In genomic region chr15:29268706-29269484, GRCh38 we compare ENCODE assay signal across 8 cellular contexts. TPM values are rescaled to one million over a fixed set of nuclear protein-coding genes. Genes with fewer than 3 reads are reported as not detected.
DNase-seq lines count a peak whose midpoint lies in the region; ATAC-seq and TF ChIP-seq lines count a peak whose summit lies in the region.

No MANE protein-coding gene starts in this region.

- peak overlapping the region; percentile 64 to 83 for H3K18ac ChIP-seq in mesenchymal stem cell (ENCODE audit: low read depth in 1 of 2, low read length in 2 of 2)

- peak overlapping the region; percentile 84 for H2BK5ac ChIP-seq in mesenchymal stem cell (ENCODE audit: low read depth, low read length, poor library complexity, severe bottlenecking)

- H3K27me3 Mint-ChIP-seq in GM23338 (ENCODE audit: insufficient read depth, low read depth, poor library complexity), result peaks cover 9% of the 10 kb centered on the region

- H3K4me1 ChIP-seq in GM23338 (ENCODE audit: insufficient read depth), result peaks cover 30% of the 10 kb centered on the region
- H3K4me1 ChIP-seq in mesenchymal stem cell (ENCODE audit: control insufficient read depth, insufficient read depth, low read depth, low read length), result peaks cover 4% of the 10 kb centered on the region

- H3K79me2 ChIP-seq in GM23338 (replicated peaks; ENCODE audit: insufficient read depth), result peaks cover 31% of the 10 kb centered on the region

- H3K4me3 Mint-ChIP-seq in GM23338, result peak overlapping the region; percentile 99

- no peak overlapping the region for H2AK5ac ChIP-seq in mesenchymal stem cell (ENCODE audit: low read length, severe bottlenecking)

- peak; percentile 66 for DNase-seq in GM23338 (ENCODE audit: low spot score)
- peak; percentile 42 for DNase-seq in M059J (ENCODE audit: low read depth)
- DNase-seq in activated CD4-positive, alpha-beta T cell treated with anti-CD3 and anti-CD28 coated beads, Interleukin-2, amount 50 U/mL, for 48 hours, result peak; percentile 47 to 50
- peak; percentile 29 for DNase-seq in effector CD4-positive, alpha-beta T cell
- DNase-seq in mesenchymal stem cell, result peak; percentile 61
- DNase-seq in stimulated activated CD8-positive, alpha-beta memory T cell treated with anti-CD3 and anti-CD28 coated beads, Interleukin-4, amount 100 ng/mL, for 1 hour (ENCODE audit: low read depth in 2 of 2, low spot score in 1 of 2), result peak; percentile 9 to 25
- no peak for DNase-seq in mesenteric fat pad (ENCODE audit: low spot score)

- H4K8ac ChIP-seq in mesenchymal stem cell (ENCODE audit: low read length), result peak overlapping the region; percentile 2

- H2BK12ac ChIP-seq in mesenchymal stem cell (ENCODE audit: low read length in 2 of 2), result no peak overlapping the region

- H3K79me1 ChIP-seq in mesenchymal stem cell (replicated peaks; ENCODE audit: low read length, poor library complexity, severe bottlenecking), result peaks cover 8% of the 10 kb centered on the region

- H3K27ac Mint-ChIP-seq in GM23338, result peak overlapping the region; percentile 93

- peak overlapping the region in 1 of 2 experiments; percentile 83 for H3K14ac ChIP-seq in mesenchymal stem cell (ENCODE audit: low read length in 2 of 2)

- H3K23ac ChIP-seq in mesenchymal stem cell (ENCODE audit: low read length in 2 of 2), result peak overlapping the region in 1 of 2 experiments; percentile 73

- H3K27me3 ChIP-seq in GM23338 (ENCODE audit: insufficient read depth), result no peaks in the 10 kb centered on the region
- H3K27me3 ChIP-seq in mesenchymal stem cell (ENCODE audit: control insufficient read depth in 1 of 2, insufficient read depth in 1 of 2, low read length in 2 of 2), result no peaks in the 10 kb centered on the region

- no peak overlapping the region for H2BK15ac ChIP-seq in mesenchymal stem cell (ENCODE audit: low read depth, poor library complexity, severe bottlenecking)

- 2% methylated on average over 35 of the region's 35 CpGs for WGBS in mesenchymal stem cell

- no peaks in the 10 kb centered on the region for H3K9me2 ChIP-seq in GM23338 (ENCODE audit: insufficient read depth)

- H3K9me3 Mint-ChIP-seq in GM23338, result no peaks in the 10 kb centered on the region

- H3K27ac ChIP-seq in GM23338 (ENCODE audit: low read depth) (no peak overlapping the region), mesenchymal stem cell (ENCODE audit: low read length, poor library complexity, severe bottlenecking) (no peak overlapping the region)

- TF ChIP-seq CTCF in GM23338 (conservative IDR thresholded peaks at IDR 0.05; ENCODE audit: low read depth in 2 of 2), result no peak

- peaks cover 3% of the 10 kb centered on the region; the same call in 1 of the 2 replicates for H4K20me1 ChIP-seq in GM23338 (replicated peaks; ENCODE audit: insufficient read depth)

- no peak overlapping the region for H4K91ac ChIP-seq in mesenchymal stem cell (ENCODE audit: low read length)

- peak overlapping the region; percentile 91 for H2AFZ ChIP-seq in GM23338
- peak overlapping the region; percentile 54 for H2AFZ ChIP-seq in mesenchymal stem cell (ENCODE audit: low read depth, low read length)

- peak overlapping the region in 1 of 2 experiments; percentile 58 for H3K4ac ChIP-seq in mesenchymal stem cell (ENCODE audit: low read depth in 1 of 2, low read length in 2 of 2)

- H3K4me2 ChIP-seq in GM23338, result peak overlapping the region; percentile 91
- peak overlapping the region; percentile 98 for H3K4me2 ChIP-seq in mesenchymal stem cell (ENCODE audit: low read length, poor library complexity, severe bottlenecking)

- no peaks in the 10 kb centered on the region for H3K9me3 ChIP-seq in mesenchymal stem cell (ENCODE audit: control insufficient read depth, low read length)

- no peaks in the 10 kb centered on the region for H3K36me3 Mint-ChIP-seq in GM23338 (ENCODE audit: low read depth)

- H3F3A ChIP-seq in GM23338 (replicated peaks; ENCODE audit: low read depth), result no peaks in the 10 kb centered on the region

- ATAC-seq in GM23338, result peak; percentile 61

- peak overlapping the region; percentile 98 for H3K9ac ChIP-seq in mesenchymal stem cell (ENCODE audit: low read length)

- H3K4me1 Mint-ChIP-seq in GM23338, result peaks cover 28% of the 10 kb centered on the region

- peak overlapping the region; percentile 1 for H2BK120ac ChIP-seq in mesenchymal stem cell (ENCODE audit: low read depth, low read length)

- H3K36me3 ChIP-seq in GM23338 (ENCODE audit: insufficient read depth), result no peaks in the 10 kb centered on the region
- no peaks in the 10 kb centered on the region for H3K36me3 ChIP-seq in mesenchymal stem cell (ENCODE audit: control insufficient read depth in 1 of 2, insufficient read depth in 2 of 2, low read depth in 1 of 2, low read length in 2 of 2)

- H3K4me3 ChIP-seq in GM08714 (ENCODE audit: low read length) (peak overlapping the region; percentile 81), GM23338 (peak overlapping the region; percentile 89), mesenchymal stem cell (ENCODE audit: insufficient read depth in 1 of 2, low read depth in 1 of 2, low read length in 2 of 2) (peak overlapping the region; percentile 76 to 98)

TF ChIP-seq in GM23338, 12 proteins besides CTCF, POLR2A, EP300 and RAD21:
- TF ChIP-seq ZNF114 (CRISPR knock-in tag; IDR thresholded peaks at IDR 0.05), result no peak
- 0 out of 2 replicates have a peak, but pooled peaks have one; percentile 8 for TF ChIP-seq CREB1 (CRISPR knock-in tag; IDR thresholded peaks at IDR 0.05; ENCODE audit: low read depth)
TF ChIP-seq in GM23338: peak in this region for 1.

RNA-seq across cellular contexts. Expression of gene NSMCE3, which starts 0.7 kb away (rescaled TPM):
- total RNA-seq in GM23338 (2014; rRNA removed; shearing (Covaris generic)), result 9.7 and 11.0 TPM in 2 replicates
- 10.0 and 10.5 TPM in 2 replicates for polyA plus RNA-seq in GM23338 (2016; fragmentation: Nextera tagmentation; extraction: Ambion mirVana)
- total RNA-seq in M059J (2014; rRNA removed; shearing (Covaris generic)), result 11.8 and 13.5 TPM in 2 replicates
- 8.7 TPM for polyA plus RNA-seq in mesenchymal stem cell (2013, experiment 1 of 2)
- 8.7 TPM for polyA plus RNA-seq in mesenchymal stem cell (2013, experiment 2 of 2)
- total RNA-seq in mesenteric fat pad, result 6.5 TPM
